ENCODE assay signal across 1 cellular context in the genomic region with DNA sequence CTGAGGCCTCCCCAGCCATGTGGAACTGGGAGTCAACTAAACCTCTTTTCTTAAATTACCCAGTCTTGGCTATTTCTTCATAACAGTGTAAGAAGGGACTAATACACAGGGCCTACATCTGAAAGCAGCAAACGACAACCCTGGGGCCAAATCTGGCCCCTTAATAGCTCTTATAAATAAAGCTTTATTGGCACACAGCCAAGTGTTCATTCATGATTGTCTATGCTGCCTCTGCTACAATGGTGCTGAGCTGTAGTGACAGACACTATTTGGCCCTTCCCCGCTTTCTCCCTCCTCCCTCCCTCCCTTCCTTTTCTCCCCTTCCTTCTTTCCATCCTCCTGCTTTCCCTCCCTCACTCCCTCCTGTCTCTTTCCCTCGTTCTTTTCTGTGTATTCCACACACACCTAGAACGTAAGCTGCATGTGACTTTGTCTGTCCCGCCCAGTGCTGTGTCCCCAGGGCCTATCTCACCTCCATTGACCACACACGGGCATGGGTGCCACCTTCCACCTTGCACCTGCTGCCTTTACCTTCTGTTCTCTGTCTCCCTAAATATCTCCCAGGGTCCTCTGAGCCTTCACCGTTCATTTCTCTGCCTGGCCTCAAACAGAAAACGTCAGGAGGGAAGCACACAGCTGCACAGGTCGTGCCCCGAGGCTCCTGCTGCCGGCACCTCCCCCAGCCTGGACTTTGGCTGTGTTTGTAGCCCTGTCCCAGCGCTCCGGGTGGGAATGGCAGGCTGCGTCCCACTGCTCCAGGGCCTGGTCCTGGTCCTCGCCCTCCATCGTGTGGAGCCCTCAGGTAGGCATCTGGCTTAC.
A peak's percentile ranks its signal among the peaks of the same experiment; 100 is the strongest.
TF ChIP-seq lines count a peak whose summit lies in the region.

A gene with protein sequence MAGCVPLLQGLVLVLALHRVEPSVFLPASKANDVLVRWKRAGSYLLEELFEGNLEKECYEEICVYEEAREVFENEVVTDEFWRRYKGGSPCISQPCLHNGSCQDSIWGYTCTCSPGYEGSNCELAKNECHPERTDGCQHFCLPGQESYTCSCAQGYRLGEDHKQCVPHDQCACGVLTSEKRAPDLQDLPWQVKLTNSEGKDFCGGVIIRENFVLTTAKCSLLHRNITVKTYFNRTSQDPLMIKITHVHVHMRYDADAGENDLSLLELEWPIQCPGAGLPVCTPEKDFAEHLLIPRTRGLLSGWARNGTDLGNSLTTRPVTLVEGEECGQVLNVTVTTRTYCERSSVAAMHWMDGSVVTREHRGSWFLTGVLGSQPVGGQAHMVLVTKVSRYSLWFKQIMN (plus strand): TSS at position 720 of the 819 bp plus-strand sequence. CDS start 13 bp downstream, at position 733.

TF ChIP-seq in GM12878, 131 proteins besides CTCF, POLR2A, EP300 and RAD21:
- no peak for TF ChIP-seq RB1 (IDR thresholded peaks at IDR 0.05; ENCODE audit: borderline replicate concordance)
- TF ChIP-seq IRF4 (IDR thresholded peaks at IDR 0.05; ENCODE audit: low read depth, low read length), result no peak
- TF ChIP-seq BHLHE40 (IDR thresholded peaks at IDR 0.05; ENCODE audit: borderline replicate concordance in 1 of 2, low read depth in 2 of 2, low read length in 1 of 2), result no peak
- no peak for TF ChIP-seq DPF2 (IDR thresholded peaks at IDR 0.05)
- TF ChIP-seq NFYA (IDR thresholded peaks at IDR 0.05; ENCODE audit: borderline replicate concordance, low read depth, low read length), result no peak
- TF ChIP-seq, protein P1, sequence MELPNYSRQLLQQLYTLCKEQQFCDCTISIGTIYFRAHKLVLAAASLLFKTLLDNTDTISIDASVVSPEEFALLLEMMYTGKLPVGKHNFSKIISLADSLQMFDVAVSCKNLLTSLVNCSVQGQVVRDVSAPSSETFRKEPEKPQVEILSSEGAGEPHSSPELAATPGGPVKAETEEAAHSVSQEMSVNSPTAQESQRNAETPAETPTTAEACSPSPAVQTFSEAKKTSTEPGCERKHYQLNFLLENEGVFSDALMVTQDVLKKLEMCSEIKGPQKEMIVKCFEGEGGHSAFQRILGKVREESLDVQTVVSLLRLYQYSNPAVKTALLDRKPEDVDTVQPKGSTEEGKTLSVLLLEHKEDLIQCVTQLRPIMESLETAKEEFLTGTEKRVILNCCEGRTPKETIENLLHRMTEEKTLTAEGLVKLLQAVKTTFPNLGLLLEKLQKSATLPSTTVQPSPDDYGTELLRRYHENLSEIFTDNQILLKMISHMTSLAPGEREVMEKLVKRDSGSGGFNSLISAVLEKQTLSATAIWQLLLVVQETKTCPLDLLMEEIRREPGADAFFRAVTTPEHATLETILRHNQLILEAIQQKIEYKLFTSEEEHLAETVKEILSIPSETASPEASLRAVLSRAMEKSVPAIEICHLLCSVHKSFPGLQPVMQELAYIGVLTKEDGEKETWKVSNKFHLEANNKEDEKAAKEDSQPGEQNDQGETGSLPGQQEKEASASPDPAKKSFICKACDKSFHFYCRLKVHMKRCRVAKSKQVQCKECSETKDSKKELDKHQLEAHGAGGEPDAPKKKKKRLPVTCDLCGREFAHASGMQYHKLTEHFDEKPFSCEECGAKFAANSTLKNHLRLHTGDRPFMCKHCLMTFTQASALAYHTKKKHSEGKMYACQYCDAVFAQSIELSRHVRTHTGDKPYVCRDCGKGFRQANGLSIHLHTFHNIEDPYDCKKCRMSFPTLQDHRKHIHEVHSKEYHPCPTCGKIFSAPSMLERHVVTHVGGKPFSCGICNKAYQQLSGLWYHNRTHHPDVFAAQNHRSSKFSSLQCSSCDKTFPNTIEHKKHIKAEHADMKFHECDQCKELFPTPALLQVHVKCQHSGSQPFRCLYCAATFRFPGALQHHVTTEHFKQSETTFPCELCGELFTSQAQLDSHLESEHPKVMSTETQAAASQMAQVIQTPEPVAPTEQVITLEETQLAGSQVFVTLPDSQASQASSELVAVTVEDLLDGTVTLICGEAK (IDR thresholded peaks at IDR 0.05; ENCODE audit: borderline replicate concordance), result peak; percentile 36; the same call in 1 of the 2 replicates
- TF ChIP-seq SUZ12 (IDR thresholded peaks at IDR 0.05; ENCODE audit: unreplicated experiment), result no peak
